Comparison of ENCODE assay signal across 22 cellular contexts in the genomic region with DNA sequence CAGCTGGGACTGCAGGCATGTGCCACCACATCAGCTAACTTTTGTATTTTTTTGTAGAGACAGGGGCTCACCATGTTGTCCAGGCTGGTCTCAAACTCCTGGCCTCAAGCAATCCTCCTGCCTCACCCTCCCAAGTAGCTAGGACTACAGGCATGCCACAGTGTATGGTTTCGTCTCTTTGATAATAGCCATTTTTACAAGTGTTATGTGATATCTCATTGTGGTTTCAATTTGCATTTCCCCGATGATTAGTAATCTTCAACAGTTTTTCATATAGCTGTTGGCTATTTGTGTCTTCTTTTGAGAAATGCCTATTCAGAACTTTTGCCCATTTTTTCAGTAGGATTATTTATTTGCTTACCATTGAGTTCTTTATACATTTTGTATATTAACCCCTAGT.
"Had no signal": no experiment of that assay in that cellular context is flagged by ENCODE, and none has a peak within 500 bp of the region (broad histone marks: within the 10 kb centered on the region; RNA-seq: fewer than 3 reads in every experiment).

No MANE protein-coding gene starts in this region.

- ATAC-seq: activated CD4-positive, CD25-positive, alpha-beta regulatory T cell treated with anti-CD3 and anti-CD28 coated beads, Interleukin-2, amount 50 U/mL, for 24 hours; activated T-cell treated with anti-CD3 and anti-CD28 coated beads, Interleukin-2, amount 50 U/mL, for 72 hours; esophagus mucosa; left cardiac atrium; natural killer cell; sciatic nerve; stimulated activated memory B cell treated with anti-CD40 and anti-IgM and Interleukin-4, amounts not matched to agents 10 μg/mL and 1 μg/mL and 100 μg/mL, for 72 hours had no signal

- H3K27ac Mint-ChIP-seq: activated naive CD4-positive, alpha-beta T cell treated with anti-CD3 and anti-CD28 coated beads, Interleukin-2, amount 50 U/mL, for 24 hours; activated T-cell treated with anti-CD3 and anti-CD28 coated beads, Interleukin-2, amount 50 U/mL, for 72 hours; natural killer cell; stimulated activated memory B cell treated with anti-CD40 and anti-IgM and Interleukin-4, amounts not matched to agents 10 μg/mL and 1 μg/mL and 100 μg/mL, for 72 hours; type B pancreatic cell had no signal

- H3K4me1 Mint-ChIP-seq: natural killer cell had no signal

- H3K27me3 Mint-ChIP-seq: activated naive CD4-positive, alpha-beta T cell treated with anti-CD3 and anti-CD28 coated beads, Interleukin-2, amount 50 U/mL, for 24 hours; stimulated activated memory B cell treated with anti-CD40 and anti-IgM and Interleukin-4, amounts not matched to agents 10 μg/mL and 1 μg/mL and 100 μg/mL, for 72 hours had no signal

- H3K27me3 ChIP-seq: ascending aorta, hepatocyte, testis had no signal

- DNase-seq: activated CD4-positive, alpha-beta T cell treated with anti-CD3 and anti-CD28 coated beads, Interleukin-2, amount 50 U/mL, for 1 hour; activated CD8-positive, alpha-beta memory T cell treated with anti-CD3 and anti-CD28 coated beads, Interleukin-2, amount 50 U/mL, for 48 hours; activated gamma-delta T cell; activated T-cell treated with anti-CD3 and anti-CD28 coated beads, Interleukin-2, amount 50 U/mL, for 72 hours; effector CD4-positive, alpha-beta T cell; left cardiac atrium; mesendoderm; natural killer cell; stimulated activated CD4-positive, alpha-beta T cell treated with anti-CD3 and anti-CD28 coated beads, Interleukin-4, amount 100 ng/mL, for 1 hour; T-helper 1 cell; T-helper 9 cell; testis had no signal

- H3K79me2 ChIP-seq: hepatocyte had no signal

- H3K36me3 ChIP-seq: ascending aorta had no signal

- H3K9me3 Mint-ChIP-seq: activated naive CD4-positive, alpha-beta T cell treated with anti-CD3 and anti-CD28 coated beads, Interleukin-2, amount 50 U/mL, for 24 hours; activated T-cell treated with anti-CD3 and anti-CD28 coated beads, Interleukin-2, amount 50 U/mL, for 72 hours; natural killer cell; stimulated activated memory B cell treated with anti-CD40 and anti-IgM and Interleukin-4, amounts not matched to agents 10 μg/mL and 1 μg/mL and 100 μg/mL, for 72 hours; type B pancreatic cell had no signal

- H3K9me3 ChIP-seq: ascending aorta, testis had no signal

- H3K4me3 Mint-ChIP-seq: activated naive CD4-positive, alpha-beta T cell treated with anti-CD3 and anti-CD28 coated beads, Interleukin-2, amount 50 U/mL, for 24 hours; activated T-cell treated with anti-CD3 and anti-CD28 coated beads, Interleukin-2, amount 50 U/mL, for 72 hours; natural killer cell; stimulated activated memory B cell treated with anti-CD40 and anti-IgM and Interleukin-4, amounts not matched to agents 10 μg/mL and 1 μg/mL and 100 μg/mL, for 72 hours; type B pancreatic cell had no signal

- H3K4me2 ChIP-seq: hepatocyte, smooth muscle cell had no signal

- H3K4me1 ChIP-seq: ascending aorta, testis had no signal

- H2AFZ ChIP-seq: hepatocyte had no signal

- H3K36me3 Mint-ChIP-seq: activated naive CD4-positive, alpha-beta T cell treated with anti-CD3 and anti-CD28 coated beads, Interleukin-2, amount 50 U/mL, for 24 hours; natural killer cell; stimulated activated memory B cell treated with anti-CD40 and anti-IgM and Interleukin-4, amounts not matched to agents 10 μg/mL and 1 μg/mL and 100 μg/mL, for 72 hours; type B pancreatic cell had no signal

- H3K4me3 ChIP-seq: ascending aorta, coronary artery, hepatocyte, smooth muscle cell, testis had no signal

- H3K27ac ChIP-seq: ascending aorta, coronary artery, hepatocyte, testis had no signal
